In the genomic region with DNA sequence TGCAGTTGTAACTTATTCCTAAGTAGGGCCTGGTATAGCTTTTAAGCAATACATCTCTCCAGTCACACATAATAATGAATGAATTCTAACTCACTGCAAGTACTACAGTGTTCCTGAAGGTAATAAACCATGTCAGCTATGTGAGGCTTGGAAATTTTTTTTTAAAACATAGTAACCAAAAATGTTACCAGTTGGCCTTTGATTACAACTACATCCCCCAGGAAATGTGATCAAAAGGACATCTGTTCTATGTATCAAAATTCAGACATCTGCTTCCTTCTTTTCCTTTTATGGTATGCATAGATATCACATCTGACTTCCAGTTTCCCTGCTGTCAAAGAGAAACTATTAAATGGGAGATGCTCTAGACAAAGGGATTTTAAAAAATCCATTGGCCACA, we compare ENCODE assay signal across 14 cellular contexts.
A peak's percentile ranks its signal among the peaks of the same experiment; 100 is the strongest.
DNase-seq lines count a peak whose midpoint lies in the region; ATAC-seq, FAIRE-seq and TF ChIP-seq lines count a peak whose summit lies in the region.
"Had no signal": no experiment of that assay in that cellular context is flagged by ENCODE, and none has a peak within 500 bp of the region (broad histone marks: within the 10 kb centered on the region; RNA-seq: fewer than 3 reads in every experiment).

No MANE protein-coding gene starts in this region.

- no peak for TF ChIP-seq RAD21 in K562 (CRISPR knock-in tag; conservative IDR thresholded peaks at IDR 0.05 in 1 of 2, IDR thresholded peaks at IDR 0.05 in 1 of 2)

- BruUV-seq in K562 (replicated peaks; lab: Mats Ljungman, UMichigan): no TSS peak

- DNase-seq in DND-41 (no peak), NCI-H2171 treated with DMSO at 0.1 percent for 48 hours (lab: John Stamatoyannopoulos, UW) (peak; percentile 69), K562 (ENCODE audit: extremely low read depth in 1 of 4, low spot score in 3 of 4) (no peak), myocyte (ENCODE audit: low read depth) (peak; percentile 31), activated gamma-delta T cell treated with Interleukin-2 at 50 U/mL for 16 hours (no peak)
- no peak for DNase-seq in activated CD4-positive, alpha-beta T cell treated with anti-CD3 and anti-CD28 coated beads, Interleukin-2, amount 10 ng/mL, durations not matched to agents 24 days and 14 days
- DNase-seq: activated CD4-positive, alpha-beta T cell treated with anti-CD3 and anti-CD28 coated beads, Interleukin-2, amount 10 ng/mL, durations not matched to agents 7 days and 5 days; activated naive CD4-positive, alpha-beta T cell; Karpas-422; left cardiac atrium; NCI-H146 had no signal

- H3K36me3 Mint-ChIP-seq in activated CD4-positive, alpha-beta T cell treated with anti-CD3 and anti-CD28 coated beads, Interleukin-2, amount 10 ng/mL, durations not matched to agents 24 days and 14 days (ENCODE audit: low read depth): no peaks in the 10 kb centered on the region

- no peak overlapping the region for H2AFZ ChIP-seq in DND-41 (ENCODE audit: low read depth, low read length)
- H2AFZ ChIP-seq in K562 (ENCODE audit: low read depth, low read length): no peak overlapping the region

- in situ Hi-C loops in K562 (cut with MboI): no loop called here

- no peak for FAIRE-seq in K562 (lab: Jason Lieb, UNC)
- FAIRE-seq: H1 had no signal

- no peaks in the 10 kb centered on the region for H3K27me3 ChIP-seq in DND-41 (ENCODE audit: insufficient read depth, low read length, poor library complexity)
- no peaks in the 10 kb centered on the region for H3K27me3 ChIP-seq in K562 (ENCODE audit: control insufficient read depth in 2 of 2, insufficient read depth in 2 of 2, low read length in 2 of 2)

- H3K4me1 ChIP-seq in DND-41 (ENCODE audit: insufficient read depth, low read length): peaks cover 15% of the 10 kb centered on the region
- H3K4me1 ChIP-seq in K562 (replicated peaks in 1 of 2; ENCODE audit: control insufficient read depth in 2 of 2, insufficient read depth in 2 of 2, low read length in 2 of 2): no peaks in the 10 kb centered on the region

- H3K27me3 Mint-ChIP-seq in activated CD4-positive, alpha-beta T cell treated with anti-CD3 and anti-CD28 coated beads, Interleukin-2, amount 10 ng/mL, durations not matched to agents 24 days and 14 days: no peaks in the 10 kb centered on the region
- H3K27me3 Mint-ChIP-seq: activated CD4-positive, alpha-beta T cell treated with anti-CD3 and anti-CD28 coated beads, Interleukin-2, amount 10 ng/mL, durations not matched to agents 7 days and 5 days had no signal

- no peak overlapping the region; the same call in 1 of the 2 replicates for H3K27ac ChIP-seq in DND-41 (ENCODE audit: low read length)
- no peak overlapping the region for H3K27ac ChIP-seq in K562 (ENCODE audit: extremely low read depth, low read depth, low read length)

- no peak overlapping the region for H3K9ac ChIP-seq in DND-41 (ENCODE audit: low read depth, low read length)
- no peak overlapping the region for H3K9ac ChIP-seq in K562 (ENCODE audit: insufficient read depth in 1 of 2, low read depth in 2 of 2, low read length in 2 of 2)

- POLR2A ChIA-PET in K562 (lab: Yijun Ruan, JAX): no interaction called here

- H3K9me1 ChIP-seq in K562 (ENCODE audit: control insufficient read depth, insufficient read depth, low read length): no peaks in the 10 kb centered on the region

- no peak for TF ChIP-seq EP300 in K562 (IDR thresholded peaks at IDR 0.05; ENCODE audit: low read length)

- H3K9me3 ChIP-seq in DND-41 (ENCODE audit: insufficient read depth, low read length, severe bottlenecking) (no peaks in the 10 kb centered on the region), K562 (replicated peaks; ENCODE audit: control insufficient read depth, insufficient read depth, low read depth, low read length) (no peaks in the 10 kb centered on the region)

- H3K36me3 ChIP-seq in DND-41 (ENCODE audit: insufficient read depth, low read length) (no peaks in the 10 kb centered on the region), K562 (ENCODE audit: control insufficient read depth, insufficient read depth, low read length) (no peaks in the 10 kb centered on the region)

- H3K4me1 Mint-ChIP-seq in activated CD4-positive, alpha-beta T cell treated with anti-CD3 and anti-CD28 coated beads, Interleukin-2, amount 10 ng/mL, durations not matched to agents 24 days and 14 days: no peaks in the 10 kb centered on the region
- H3K4me1 Mint-ChIP-seq: activated CD4-positive, alpha-beta T cell treated with anti-CD3 and anti-CD28 coated beads, Interleukin-2, amount 10 ng/mL, durations not matched to agents 7 days and 5 days had no signal

- H3K79me2 ChIP-seq in DND-41 (ENCODE audit: insufficient read depth, low read length) (no peaks in the 10 kb centered on the region), K562 (ENCODE audit: control insufficient read depth, insufficient read depth, low read length) (no peaks in the 10 kb centered on the region)

- H3K4me2 ChIP-seq in DND-41 (ENCODE audit: insufficient read depth, low read length) (no peak overlapping the region), K562 (ENCODE audit: insufficient read depth, low read length) (no peak overlapping the region)

- CTCF ChIA-PET in K562 (lab: Yijun Ruan, JAX; ENCODE audit: low intra/inter-chr PET ratio): no interaction called here

- no peak for TF ChIP-seq CTCF in DND-41 (IDR thresholded peaks at IDR 0.05; ENCODE audit: borderline replicate concordance, extremely low read depth, low read length, poor library complexity, severe bottlenecking)
- TF ChIP-seq CTCF in K562 (IDR thresholded peaks at IDR 0.05 in 2 of 3, conservative IDR thresholded peaks at IDR 0.05 in 1 of 3; ENCODE audit: insufficient read depth in 2 of 3, low read depth in 1 of 3, low read length in 3 of 3): no peak

- H3K27ac Mint-ChIP-seq in activated CD4-positive, alpha-beta T cell treated with anti-CD3 and anti-CD28 coated beads, Interleukin-2, amount 10 ng/mL, durations not matched to agents 24 days and 14 days: no peak overlapping the region
- H3K27ac Mint-ChIP-seq: activated CD4-positive, alpha-beta T cell treated with anti-CD3 and anti-CD28 coated beads, Interleukin-2, amount 10 ng/mL, durations not matched to agents 7 days and 5 days had no signal

- H3K4me3 ChIP-seq in DND-41 (ENCODE audit: low read depth in 1 of 2, low read length in 2 of 2) (no peak overlapping the region), K562 (no peak overlapping the region)

- no peaks in the 10 kb centered on the region for H3K9me3 Mint-ChIP-seq in activated CD4-positive, alpha-beta T cell treated with anti-CD3 and anti-CD28 coated beads, Interleukin-2, amount 10 ng/mL, durations not matched to agents 24 days and 14 days
- H3K9me3 Mint-ChIP-seq: activated CD4-positive, alpha-beta T cell treated with anti-CD3 and anti-CD28 coated beads, Interleukin-2, amount 10 ng/mL, durations not matched to agents 7 days and 5 days had no signal

- intact Hi-C loops in K562 (cut with micrococcal nuclease): no loop called here
- intact Hi-C loops in activated CD4-positive, alpha-beta T cell treated with anti-CD3 and anti-CD28 coated beads, Interleukin-2, amount 10 ng/mL, durations not matched to agents 24 days and 14 days (cut with micrococcal nuclease): no loop called here

- ATAC-seq in DND-41 (ENCODE audit: insufficient read depth, low read depth): peak; percentile 73
- ATAC-seq in K562: no peak
- no peak for ATAC-seq in GM18870 (IDR thresholded peaks at IDR 0.05; ENCODE audit: unreplicated experiment)
- ATAC-seq in GM21619 (IDR thresholded peaks at IDR 0.05; ENCODE audit: unreplicated experiment): no peak
- ATAC-seq: left cardiac atrium had no signal

- no peak overlapping the region for H3K4me3 Mint-ChIP-seq in activated CD4-positive, alpha-beta T cell treated with anti-CD3 and anti-CD28 coated beads, Interleukin-2, amount 10 ng/mL, durations not matched to agents 24 days and 14 days
- H3K4me3 Mint-ChIP-seq: activated CD4-positive, alpha-beta T cell treated with anti-CD3 and anti-CD28 coated beads, Interleukin-2, amount 10 ng/mL, durations not matched to agents 7 days and 5 days had no signal

- no peaks in the 10 kb centered on the region for H4K20me1 ChIP-seq in DND-41 (ENCODE audit: insufficient read depth, low read length)
- no peaks in the 10 kb centered on the region for H4K20me1 ChIP-seq in K562 (replicated peaks; ENCODE audit: control insufficient read depth, insufficient read depth, low read length)

- no peak for TF ChIP-seq POLR2A in K562 (conservative IDR thresholded peaks at IDR 0.05)

TF ChIP-seq in K562, 482 proteins besides CTCF, POLR2A, EP300 and RAD21 (continues in another document):
- TF ChIP-seq, protein P1, sequence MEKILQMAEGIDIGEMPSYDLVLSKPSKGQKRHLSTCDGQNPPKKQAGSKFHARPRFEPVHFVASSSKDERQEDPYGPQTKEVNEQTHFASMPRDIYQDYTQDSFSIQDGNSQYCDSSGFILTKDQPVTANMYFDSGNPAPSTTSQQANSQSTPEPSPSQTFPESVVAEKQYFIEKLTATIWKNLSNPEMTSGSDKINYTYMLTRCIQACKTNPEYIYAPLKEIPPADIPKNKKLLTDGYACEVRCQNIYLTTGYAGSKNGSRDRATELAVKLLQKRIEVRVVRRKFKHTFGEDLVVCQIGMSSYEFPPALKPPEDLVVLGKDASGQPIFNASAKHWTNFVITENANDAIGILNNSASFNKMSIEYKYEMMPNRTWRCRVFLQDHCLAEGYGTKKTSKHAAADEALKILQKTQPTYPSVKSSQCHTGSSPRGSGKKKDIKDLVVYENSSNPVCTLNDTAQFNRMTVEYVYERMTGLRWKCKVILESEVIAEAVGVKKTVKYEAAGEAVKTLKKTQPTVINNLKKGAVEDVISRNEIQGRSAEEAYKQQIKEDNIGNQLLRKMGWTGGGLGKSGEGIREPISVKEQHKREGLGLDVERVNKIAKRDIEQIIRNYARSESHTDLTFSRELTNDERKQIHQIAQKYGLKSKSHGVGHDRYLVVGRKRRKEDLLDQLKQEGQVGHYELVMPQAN (IDR thresholded peaks at IDR 0.05; ENCODE audit: borderline replicate concordance): no peak
- TF ChIP-seq ETV1 (tag; conservative IDR thresholded peaks at IDR 0.05; ENCODE audit: low read depth) (no peak), PHB (CRISPR knock-in tag; IDR thresholded peaks at IDR 0.05) (no peak), RFX5 (IDR thresholded peaks at IDR 0.05; ENCODE audit: low read depth, low read length) (no peak), RHOXF2B (CRISPR knock-in tag; conservative IDR thresholded peaks at IDR 0.05) (no peak)

Comparison
In these comparisons a context has a peak if more than half of its experiments do, and no peak if none do; other contexts are left out.
1. DNase-seq: peak in NCI-H2171 treated with DMSO at 0.1 percent for 48 hours (single experiment) and myocyte (single experiment); none in DND-41 (single experiment), K562 (0 of 4), activated gamma-delta T cell treated with Interleukin-2 at 50 U/mL for 16 hours (single experiment) and activated CD4-positive, alpha-beta T cell treated with anti-CD3 and anti-CD28 coated beads, Interleukin-2, amount 10 ng/mL, durations not matched to agents 24 days and 14 days (single experiment).